In the genomic region with DNA sequence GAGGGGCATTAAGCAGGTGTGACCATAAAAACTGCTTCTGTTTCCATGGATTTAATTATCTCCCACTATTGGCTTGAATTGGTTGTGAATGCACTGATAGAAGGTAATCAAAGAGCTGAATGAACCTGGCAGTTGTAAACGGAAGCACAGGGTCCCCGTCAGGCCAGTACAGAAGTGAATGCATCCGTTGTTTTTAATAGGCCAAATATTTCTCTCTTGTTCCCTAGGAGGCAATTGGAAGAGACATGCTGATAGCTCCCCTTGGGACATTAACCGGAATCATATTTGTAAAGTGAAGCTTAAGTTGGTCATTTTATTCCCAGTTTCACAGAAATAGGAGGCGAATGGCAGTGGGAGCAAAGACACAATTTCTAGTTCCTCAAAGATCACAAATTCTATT, we compare ENCODE assay signal across 16 cellular contexts.
"Had no signal": no experiment of that assay in that cellular context is flagged by ENCODE, and none has a peak within 500 bp of the region (broad histone marks: within the 10 kb centered on the region; RNA-seq: fewer than 3 reads in every experiment).

No MANE protein-coding gene starts in this region.

- H3K36me3 ChIP-seq: left lung, thyroid gland, WERI-Rb-1 had no signal

- H3K4me3 ChIP-seq: coronary artery, left lung, thyroid gland had no signal

- H3K4me1 ChIP-seq: left lung, thyroid gland had no signal

- ATAC-seq: activated T-cell treated with anti-CD3 and anti-CD28 coated beads, Interleukin-2, amount 50 U/mL, for 72 hours; left lung had no signal

- H3K27me3 ChIP-seq: left lung, thyroid gland had no signal

- H3K9me3 ChIP-seq: left lung, thyroid gland had no signal

- DNase-seq: activated CD4-positive, alpha-beta T cell treated with anti-CD3 and anti-CD28 coated beads for 1 hour; activated effector memory CD4-positive, alpha-beta T cell treated with anti-CD3 and anti-CD28 coated beads, Interleukin-2, amount 50 U/mL, for 16 hours; activated naive CD4-positive, alpha-beta T cell treated with anti-CD3 and anti-CD28 coated beads, Interleukin-2, amount 50 U/mL, for 16 hours; activated T-cell treated with anti-CD3 and anti-CD28 coated beads, Interleukin-2, amount 50 U/mL, for 72 hours; aorta; hypothalamus; left lung; mammary epithelial cell; midbrain; occipital lobe; posterior cingulate gyrus; stimulated activated CD4-positive, alpha-beta T cell treated with anti-CD3 and anti-CD28 coated beads, Interleukin-1b, Interleukin-23, amount 100 ng/mL, for 48 hours; stimulated activated naive CD4-positive, alpha-beta T cell treated with Interleukin-2 at 50 U/mL for 16 hours; thyroid gland; WERI-Rb-1 had no signal

- H3K27ac ChIP-seq: coronary artery, left lung, thyroid gland, WERI-Rb-1 had no signal
